In the genomic region with DNA sequence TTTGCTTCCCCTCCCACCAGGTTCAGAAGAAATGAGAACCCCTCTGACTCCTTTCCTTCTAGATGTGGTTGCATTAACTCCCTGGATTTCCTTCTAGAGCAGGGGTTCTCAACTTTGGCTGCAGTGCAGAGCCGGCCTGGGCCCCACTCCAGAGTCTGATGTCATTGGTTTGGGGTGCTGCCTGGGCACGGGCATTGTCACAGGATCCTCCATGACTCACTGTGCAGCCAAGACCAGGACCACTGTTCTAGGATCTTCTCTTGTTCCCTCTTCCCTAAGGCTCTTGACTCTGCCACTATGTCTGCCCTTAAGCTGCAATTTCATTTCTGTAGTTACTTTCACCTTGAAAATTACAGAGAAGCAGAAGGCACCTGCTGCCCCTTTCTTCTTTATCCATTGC, we compare ENCODE assay signal across 12 cellular contexts. TPM values are rescaled to one million over a fixed set of nuclear protein-coding genes. Genes with fewer than 3 reads are reported as not detected.
DNase-seq lines count a peak whose midpoint lies in the region; ATAC-seq and TF ChIP-seq lines count a peak whose summit lies in the region.
"Had no signal": no experiment of that assay in that cellular context is flagged by ENCODE, and none has a peak within 500 bp of the region (broad histone marks: within the 10 kb centered on the region; RNA-seq: fewer than 3 reads in every experiment).

No MANE protein-coding gene starts in this region.

- H3K4me3 ChIP-seq in fibroblast of villous mesenchyme (ENCODE audit: low read depth, low read length) = no peak overlapping the region
- peak overlapping the region in 3 of 4 donors; percentile 4 to 24 (median 17) for H3K4me3 ChIP-seq in gastrocnemius medialis
- H3K4me3 ChIP-seq in Caco-2 (ENCODE audit: low read depth, low read length) = no peak overlapping the region
- no peak overlapping the region for H3K4me3 ChIP-seq in GM23338
- no peak overlapping the region for H3K4me3 ChIP-seq in BE2C (ENCODE audit: low read depth, low read length)

- CTCF ChIA-PET in Caco-2 (lab: Charles Lee) = interaction anchor here (1.6 kb wide), 1 partner anchor 82 kb away, joined by 5 read pairs; no protein-coding TSS in a partner anchor

- H3K79me2 ChIP-seq in GM23338 (replicated peaks; ENCODE audit: insufficient read depth) = peaks cover 90% of the 10 kb centered on the region

- H3K9me3 ChIP-seq in gastrocnemius medialis (no peaks in the 10 kb centered on the region), Caco-2 (no peaks in the 10 kb centered on the region; the same call in 1 of the 2 replicates), BE2C (no peaks in the 10 kb centered on the region)

- DNase-seq in G401 (ENCODE audit: low spot score) (peak; percentile 86), fibroblast of villous mesenchyme (ENCODE audit: low read depth) (peak; percentile 43), gastrocnemius medialis (peak; percentile 51 to 89), Caco-2 (no peak), GM23338 (ENCODE audit: low spot score) (no peak), NCI-H524 (lab: John Stamatoyannopoulos, UW) (no peak), BE2C (no peak)
- DNase-seq: activated gamma-delta T cell; KBM-7; NCI-H82; stimulated activated CD4-positive, alpha-beta T cell treated with anti-CD3 and anti-CD28 coated beads, Interleukin-4, amount 100 ng/mL, for 4 hours had no signal

- H3K9me3 Mint-ChIP-seq in Caco-2 (ENCODE audit: unreplicated experiment) (no peaks in the 10 kb centered on the region), GM23338 (no peaks in the 10 kb centered on the region)

- H3K4me3 Mint-ChIP-seq in Caco-2 (ENCODE audit: unreplicated experiment) (no peak overlapping the region), GM23338 (no peak overlapping the region)

- peaks cover 9% of the 10 kb centered on the region; the same call in 1 of the 2 replicates for H4K20me1 ChIP-seq in GM23338 (replicated peaks; ENCODE audit: insufficient read depth)

- in situ Hi-C loops in G401 (cut with HindIII; ENCODE audit: low sequenced_read_pairs) (no loop called here), gastrocnemius medialis (cut with MboI; ENCODE audit: low sequenced_read_pairs in 4 of 4) (no loop called here)

- H3F3A ChIP-seq in GM23338 (replicated peaks; ENCODE audit: low read depth) = 0 out of 2 replicates have a peak, but pooled peaks cover 6% of the 10 kb centered on the region

- H2AFZ ChIP-seq in GM23338 = no peak overlapping the region

- intact Hi-C loops in gastrocnemius medialis (cut with DNase I; ENCODE audit: low total_unique reads) (no loop called here), Caco-2 (cut with micrococcal nuclease; ENCODE audit: unreplicated experiment) (no loop called here)

- H3K36me3 Mint-ChIP-seq in Caco-2 (ENCODE audit: insufficient read depth, unreplicated experiment) (no peaks in the 10 kb centered on the region), GM23338 (ENCODE audit: low read depth) (peaks cover 18% of the 10 kb centered on the region)

- no peaks in the 10 kb centered on the region for H3K36me3 ChIP-seq in gastrocnemius medialis
- H3K36me3 ChIP-seq in Caco-2 (ENCODE audit: control insufficient read depth, insufficient read depth, low read length) = no peaks in the 10 kb centered on the region
- no peaks in the 10 kb centered on the region for H3K36me3 ChIP-seq in GM23338 (ENCODE audit: insufficient read depth)
- H3K36me3 ChIP-seq in BE2C = no peaks in the 10 kb centered on the region

- ATAC-seq in gastrocnemius medialis = peak in 1 of 2 donors; percentile 23
- ATAC-seq in GM23338 = no peak

- H3K4me1 Mint-ChIP-seq in Caco-2 (ENCODE audit: low read depth, unreplicated experiment) (peaks cover 18% of the 10 kb centered on the region), GM23338 (peaks cover 44% of the 10 kb centered on the region)

- BruUV-seq in Caco-2 (replicated peaks; lab: Mats Ljungman, UMichigan) = no TSS peak

- no peaks in the 10 kb centered on the region for H3K27me3 ChIP-seq in gastrocnemius medialis
- H3K27me3 ChIP-seq in Caco-2 (replicated peaks; ENCODE audit: control insufficient read depth, insufficient read depth, low read length) = no peaks in the 10 kb centered on the region
- no peaks in the 10 kb centered on the region for H3K27me3 ChIP-seq in GM23338 (ENCODE audit: insufficient read depth)
- no peaks in the 10 kb centered on the region for H3K27me3 ChIP-seq in BE2C

- H3K27ac Mint-ChIP-seq in Caco-2 (ENCODE audit: unreplicated experiment) (no peak overlapping the region), GM23338 (no peak overlapping the region; the same call in 1 of the 2 replicates)

- H3K27me3 Mint-ChIP-seq in Caco-2 (ENCODE audit: insufficient read depth, unreplicated experiment) (no peaks in the 10 kb centered on the region), GM23338 (ENCODE audit: insufficient read depth, low read depth, poor library complexity) (peaks cover 7% of the 10 kb centered on the region)

- no peak overlapping the region for H3K4me2 ChIP-seq in GM23338

- H3K27ac ChIP-seq in VCaP (peak overlapping the region; percentile 97), gastrocnemius medialis (peak overlapping the region; percentile 84 to 100 (median 99)), GM23338 (ENCODE audit: low read depth) (no peak overlapping the region)

- no peak for TF ChIP-seq CTCF in VCaP (conservative IDR thresholded peaks at IDR 0.05)
- no peak for TF ChIP-seq CTCF in fibroblast of villous mesenchyme (IDR thresholded peaks at IDR 0.05; ENCODE audit: insufficient read depth, low read depth, low read length)
- TF ChIP-seq CTCF in gastrocnemius medialis (IDR thresholded peaks at IDR 0.05 in 4 of 5, conservative IDR thresholded peaks at IDR 0.05 in 1 of 5) = no peak
- no peak for TF ChIP-seq CTCF in Caco-2 (IDR thresholded peaks at IDR 0.05; ENCODE audit: insufficient read depth in 1 of 2, low read depth in 1 of 2, low read length in 1 of 2, severe bottlenecking in 1 of 2, unreplicated experiment in 1 of 2)
- no peak for TF ChIP-seq CTCF in GM23338 (conservative IDR thresholded peaks at IDR 0.05; ENCODE audit: low read depth in 2 of 2)
- TF ChIP-seq CTCF in BE2C (IDR thresholded peaks at IDR 0.05; ENCODE audit: low read depth, low read length) = no peak

- H3K4me1 ChIP-seq in gastrocnemius medialis = peaks cover 88 to 92% of the 10 kb centered on the region in 2 donors
- H3K4me1 ChIP-seq in Caco-2 = peaks cover 52% of the 10 kb centered on the region
- peaks cover 28% of the 10 kb centered on the region for H3K4me1 ChIP-seq in GM23338 (ENCODE audit: insufficient read depth)
- peaks cover 7% of the 10 kb centered on the region; the same call in 1 of the 2 replicates for H3K4me1 ChIP-seq in BE2C

- peak in 1 of 2 donors; percentile 56 for TF ChIP-seq POLR2A in gastrocnemius medialis (IDR thresholded peaks at IDR 0.05)

- POLR2A ChIA-PET in Caco-2 (lab: Charles Lee) = no interaction called here

- no peaks in the 10 kb centered on the region for H3K9me2 ChIP-seq in GM23338 (ENCODE audit: insufficient read depth)

TF ChIP-seq in GM23338, 12 proteins besides CTCF, POLR2A, EP300 and RAD21 (continues in another document):
- TF ChIP-seq, protein P1, sequence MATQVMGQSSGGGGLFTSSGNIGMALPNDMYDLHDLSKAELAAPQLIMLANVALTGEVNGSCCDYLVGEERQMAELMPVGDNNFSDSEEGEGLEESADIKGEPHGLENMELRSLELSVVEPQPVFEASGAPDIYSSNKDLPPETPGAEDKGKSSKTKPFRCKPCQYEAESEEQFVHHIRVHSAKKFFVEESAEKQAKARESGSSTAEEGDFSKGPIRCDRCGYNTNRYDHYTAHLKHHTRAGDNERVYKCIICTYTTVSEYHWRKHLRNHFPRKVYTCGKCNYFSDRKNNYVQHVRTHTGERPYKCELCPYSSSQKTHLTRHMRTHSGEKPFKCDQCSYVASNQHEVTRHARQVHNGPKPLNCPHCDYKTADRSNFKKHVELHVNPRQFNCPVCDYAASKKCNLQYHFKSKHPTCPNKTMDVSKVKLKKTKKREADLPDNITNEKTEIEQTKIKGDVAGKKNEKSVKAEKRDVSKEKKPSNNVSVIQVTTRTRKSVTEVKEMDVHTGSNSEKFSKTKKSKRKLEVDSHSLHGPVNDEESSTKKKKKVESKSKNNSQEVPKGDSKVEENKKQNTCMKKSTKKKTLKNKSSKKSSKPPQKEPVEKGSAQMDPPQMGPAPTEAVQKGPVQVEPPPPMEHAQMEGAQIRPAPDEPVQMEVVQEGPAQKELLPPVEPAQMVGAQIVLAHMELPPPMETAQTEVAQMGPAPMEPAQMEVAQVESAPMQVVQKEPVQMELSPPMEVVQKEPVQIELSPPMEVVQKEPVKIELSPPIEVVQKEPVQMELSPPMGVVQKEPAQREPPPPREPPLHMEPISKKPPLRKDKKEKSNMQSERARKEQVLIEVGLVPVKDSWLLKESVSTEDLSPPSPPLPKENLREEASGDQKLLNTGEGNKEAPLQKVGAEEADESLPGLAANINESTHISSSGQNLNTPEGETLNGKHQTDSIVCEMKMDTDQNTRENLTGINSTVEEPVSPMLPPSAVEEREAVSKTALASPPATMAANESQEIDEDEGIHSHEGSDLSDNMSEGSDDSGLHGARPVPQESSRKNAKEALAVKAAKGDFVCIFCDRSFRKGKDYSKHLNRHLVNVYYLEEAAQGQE (IDR thresholded peaks at IDR 0.05; ENCODE audit: unreplicated experiment) = no peak
- TF ChIP-seq POLR2AphosphoS5 (IDR thresholded peaks at IDR 0.05; ENCODE audit: low read depth) (no peak), CREB1 (CRISPR knock-in tag; IDR thresholded peaks at IDR 0.05; ENCODE audit: low read depth) (no peak), EZH2 (IDR thresholded peaks at IDR 0.05; ENCODE audit: low read depth, unreplicated experiment) (no peak), ZNF114 (CRISPR knock-in tag; IDR thresholded peaks at IDR 0.05) (no peak), NANOG (IDR thresholded peaks at IDR 0.05; ENCODE audit: borderline replicate concordance) (no peak), JUNB (IDR thresholded peaks at IDR 0.05; ENCODE audit: unreplicated experiment) (no peak), STAT1 (IDR thresholded peaks at IDR 0.05; ENCODE audit: unreplicated experiment) (no peak)
- TF ChIP-seq, protein P2, sequence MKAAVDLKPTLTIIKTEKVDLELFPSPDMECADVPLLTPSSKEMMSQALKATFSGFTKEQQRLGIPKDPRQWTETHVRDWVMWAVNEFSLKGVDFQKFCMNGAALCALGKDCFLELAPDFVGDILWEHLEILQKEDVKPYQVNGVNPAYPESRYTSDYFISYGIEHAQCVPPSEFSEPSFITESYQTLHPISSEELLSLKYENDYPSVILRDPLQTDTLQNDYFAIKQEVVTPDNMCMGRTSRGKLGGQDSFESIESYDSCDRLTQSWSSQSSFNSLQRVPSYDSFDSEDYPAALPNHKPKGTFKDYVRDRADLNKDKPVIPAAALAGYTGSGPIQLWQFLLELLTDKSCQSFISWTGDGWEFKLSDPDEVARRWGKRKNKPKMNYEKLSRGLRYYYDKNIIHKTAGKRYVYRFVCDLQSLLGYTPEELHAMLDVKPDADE (IDR thresholded peaks at IDR 0.05) = no peak

RNA-seq across cellular contexts. Expression of a gene that starts 31.8 kb away (rescaled TPM):
- total RNA-seq in G401 (2014; rRNA removed; shearing (Covaris generic)) = 2.3 and 5.8 TPM in 2 replicates
- total RNA-seq in fibroblast of villous mesenchyme = 10.6 and 13.4 TPM in 2 replicates
- 100 to 1,000 TPM; 103 to 298 (median 201) TPM for total RNA-seq in gastrocnemius medialis
- total RNA-seq in Caco-2 (2022) = 29.3 and 29.5 TPM in 2 replicates
- 36.9 and 39.5 TPM in 2 replicates for total RNA-seq in GM23338 (2014; rRNA removed; shearing (Covaris generic))
- polyA plus RNA-seq in GM23338 (2016; fragmentation: Nextera tagmentation; extraction: Ambion mirVana) = 15.5 and 18.0 TPM in 2 replicates
- polyA plus RNA-seq in BE2C (2012; ENCODE audit: insufficient read depth, insufficient read length, low read depth) = 14.0 TPM

Comparison
In these comparisons a context has a peak if more than half of its experiments do, and no peak if none do; other contexts are left out.
1. DNase-seq: peak in G401 (single experiment), fibroblast of villous mesenchyme (single experiment) and gastrocnemius medialis (2 of 2); none in Caco-2 (0 of 2), GM23338 (single experiment), NCI-H524 (0 of 2) and BE2C (single experiment).
2. H3K4me3 ChIP-seq: peak in gastrocnemius medialis (3 of 4); none in fibroblast of villous mesenchyme (single experiment), Caco-2 (single experiment), GM23338 (single experiment) and BE2C (single experiment).